Comparison of ENCODE assay signal across 8 cellular contexts in genomic region chr3:197960694-197961581, GRCh38. TPM values are rescaled to one million over a fixed set of nuclear protein-coding genes. Genes with fewer than 3 reads are reported as not detected.
A peak's percentile ranks its signal among the peaks of the same experiment; 100 is the strongest.
DNase-seq lines count a peak whose midpoint lies in the region; ATAC-seq and TF ChIP-seq lines count a peak whose summit lies in the region.

No MANE protein-coding gene starts in this region.

- no peak for ATAC-seq in upper lobe of right lung
- ATAC-seq in HG03565 (IDR thresholded peaks at IDR 0.05; ENCODE audit: unreplicated experiment): no peak

- intact Hi-C loops in lower leg skin (cut with DNase I; ENCODE audit: low total_unique reads): no loop called here
- intact Hi-C loops in upper lobe of right lung (cut with DNase I): no loop called here

- peak overlapping the region; percentile 61 for H3K27ac ChIP-seq in ACC112 (ENCODE audit: low read depth, low read length)
- peak overlapping the region; percentile 73 for H3K27ac ChIP-seq in upper lobe of right lung

- H3K4me1 ChIP-seq in ACC112 (ENCODE audit: control insufficient read depth, insufficient read depth, low read length, unreplicated experiment): peaks cover 29% of the 10 kb centered on the region
- peaks cover 40% of the 10 kb centered on the region for H3K4me1 ChIP-seq in upper lobe of right lung

- H2AFZ ChIP-seq in ACC112 (ENCODE audit: low read length, unreplicated experiment): peak overlapping the region; percentile 81

- WGBS in lower leg skin, 2 donors: 8 to 9% methylated on average over 23 of the region's 23 CpGs

- H3K27me3 ChIP-seq in ACC112 (ENCODE audit: insufficient read depth, low read length) (no peaks in the 10 kb centered on the region), upper lobe of right lung (no peaks in the 10 kb centered on the region)

- TF ChIP-seq POLR2A in lower leg skin (IDR thresholded peaks at IDR 0.05): no peak

- TF ChIP-seq CTCF in HFF-Myc (IDR thresholded peaks at IDR 0.05; ENCODE audit: low read depth, low read length, missing control alignments) (no peak), lower leg skin (IDR thresholded peaks at IDR 0.05) (no peak), upper lobe of right lung (IDR thresholded peaks at IDR 0.05) (no peak)

- no peaks in the 10 kb centered on the region for H3K9me3 ChIP-seq in upper lobe of right lung

- peaks cover 4% of the 10 kb centered on the region; the same call in 1 of the 2 replicates for H3K36me3 ChIP-seq in ACC112 (ENCODE audit: insufficient read depth, low read length)
- H3K36me3 ChIP-seq in upper lobe of right lung: peaks cover 9% of the 10 kb centered on the region

- DNase-seq in HFF-Myc (ENCODE audit: extremely low read depth, low read depth) (peak; percentile 21), astrocyte of the hippocampus (ENCODE audit: low read depth, low spot score) (peak; percentile 43), lower leg skin (ENCODE audit: low spot score in 2 of 2) (no peak), upper lobe of right lung (no peak), DMS153 (lab: John Stamatoyannopoulos, UW) (no peak), NCI-H524 (lab: John Stamatoyannopoulos, UW) (no peak)

- H3K79me2 ChIP-seq in ACC112 (ENCODE audit: control insufficient read depth, insufficient read depth, low read length, unreplicated experiment): peaks cover 9% of the 10 kb centered on the region

- peak overlapping the region; percentile 82 for H3K4me3 ChIP-seq in ACC112 (ENCODE audit: low read depth, low read length)
- peak overlapping the region; percentile 75 for H3K4me3 ChIP-seq in HFF-Myc (replicated peaks; ENCODE audit: low read depth, low read length)
- peak overlapping the region; percentile 66 for H3K4me3 ChIP-seq in lower leg skin (ENCODE audit: low read depth, poor library complexity, severe bottlenecking)
- H3K4me3 ChIP-seq in upper lobe of right lung: peak overlapping the region; percentile 67

RNA-seq across cellular contexts. Expression of gene LMLN, which starts 0.9 kb away (rescaled TPM):
- total RNA-seq in lower leg skin: 10 to 100 TPM in 1 of 4 donors, 1 to 10 TPM in 3; 2.3 to 10.4 (median 3.8) TPM
- total RNA-seq in upper lobe of right lung: 7.3 TPM

RNA-seq across cellular contexts. Expression of gene RPL35A, which starts 10.9 kb away (rescaled TPM):
- 1,000 to 10,000 TPM in 1 of 4 donors, 100 to 1,000 TPM in 3; 667 to 1,167 (median 835) TPM for total RNA-seq in lower leg skin
- total RNA-seq in upper lobe of right lung: 723 TPM

Comparison
In these comparisons a context has a peak if more than half of its experiments do, and no peak if none do; other contexts are left out.
1. DNase-seq: peak in HFF-Myc (single experiment) and astrocyte of the hippocampus (single experiment); none in lower leg skin (0 of 2), upper lobe of right lung (single experiment), DMS153 (single experiment) and NCI-H524 (0 of 2).
2. Peak in every context shown above with its lines, with median percentiles within 50 percentile points of each other: H3K4me3 ChIP-seq.